ENCODE assay signal across 1 cellular context in genomic region chr7:66013938-66014337, GRCh38.
TF ChIP-seq lines count a peak whose summit lies in the region.

No MANE protein-coding gene starts in this region.

TF ChIP-seq in HepG2, 621 proteins besides CTCF, POLR2A, EP300 and RAD21 (continued from another document):
- TF ChIP-seq, protein P1, sequence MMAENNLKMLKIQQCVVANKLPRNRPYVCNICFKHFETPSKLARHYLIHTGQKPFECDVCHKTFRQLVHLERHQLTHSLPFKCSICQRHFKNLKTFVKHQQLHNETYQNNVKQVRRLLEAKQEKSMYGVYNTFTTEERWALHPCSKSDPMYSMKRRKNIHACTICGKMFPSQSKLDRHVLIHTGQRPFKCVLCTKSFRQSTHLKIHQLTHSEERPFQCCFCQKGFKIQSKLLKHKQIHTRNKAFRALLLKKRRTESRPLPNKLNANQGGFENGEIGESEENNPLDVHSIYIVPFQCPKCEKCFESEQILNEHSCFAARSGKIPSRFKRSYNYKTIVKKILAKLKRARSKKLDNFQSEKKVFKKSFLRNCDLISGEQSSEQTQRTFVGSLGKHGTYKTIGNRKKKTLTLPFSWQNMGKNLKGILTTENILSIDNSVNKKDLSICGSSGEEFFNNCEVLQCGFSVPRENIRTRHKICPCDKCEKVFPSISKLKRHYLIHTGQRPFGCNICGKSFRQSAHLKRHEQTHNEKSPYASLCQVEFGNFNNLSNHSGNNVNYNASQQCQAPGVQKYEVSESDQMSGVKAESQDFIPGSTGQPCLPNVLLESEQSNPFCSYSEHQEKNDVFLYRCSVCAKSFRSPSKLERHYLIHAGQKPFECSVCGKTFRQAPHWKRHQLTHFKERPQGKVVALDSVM (CRISPR knock-in tag; IDR thresholded peaks at IDR 0.05), result no peak
- TF ChIP-seq SOX5 (CRISPR knock-in tag; IDR thresholded peaks at IDR 0.05; ENCODE audit: borderline replicate concordance) (no peak), ZNF33B (CRISPR knock-in tag; IDR thresholded peaks at IDR 0.05) (no peak), ZSCAN25 (CRISPR knock-in tag; IDR thresholded peaks at IDR 0.05) (no peak), ZNF484 (CRISPR knock-in tag; IDR thresholded peaks at IDR 0.05; ENCODE audit: borderline replicate concordance, low read depth) (no peak), ZNF629 (CRISPR knock-in tag; conservative IDR thresholded peaks at IDR 0.05) (no peak), HOXD1 (CRISPR knock-in tag; IDR thresholded peaks at IDR 0.05) (no peak), BHLHE40 (IDR thresholded peaks at IDR 0.05; ENCODE audit: low read length) (peak; percentile 34; the same call in 1 of the 2 replicates), ZSCAN5A (CRISPR knock-in tag; IDR thresholded peaks at IDR 0.05; ENCODE audit: borderline replicate concordance) (no peak), ZNF30 (CRISPR knock-in tag; IDR thresholded peaks at IDR 0.05) (no peak), STAG1 (CRISPR knock-in tag; IDR thresholded peaks at IDR 0.05) (peak; percentile 89), U2AF2 (IDR thresholded peaks at IDR 0.05; ENCODE audit: low read depth, low read length) (no peak), ZNF724P (CRISPR knock-in tag; IDR thresholded peaks at IDR 0.05; ENCODE audit: borderline replicate concordance) (no peak), ZNF670 (CRISPR knock-in tag; IDR thresholded peaks at IDR 0.05; ENCODE audit: borderline replicate concordance) (no peak; the same call in 1 of the 2 replicates), ZNF703 (CRISPR knock-in tag; IDR thresholded peaks at IDR 0.05; ENCODE audit: borderline replicate concordance) (no peak), KDM5B (CRISPR knock-in tag; IDR thresholded peaks at IDR 0.05; ENCODE audit: borderline replicate concordance) (no peak), CENPX (CRISPR knock-in tag; IDR thresholded peaks at IDR 0.05) (no peak), ZNF207 (IDR thresholded peaks at IDR 0.05; ENCODE audit: borderline replicate concordance) (no peak), ZNF264 (CRISPR knock-in tag; IDR thresholded peaks at IDR 0.05) (no peak), ZFX (CRISPR knock-in tag; IDR thresholded peaks at IDR 0.05; ENCODE audit: low read depth) (peak; percentile 65), ZNF274 (CRISPR knock-in tag; IDR thresholded peaks at IDR 0.05) (no peak), MBNL3 (CRISPR knock-in tag; conservative IDR thresholded peaks at IDR 0.05) (no peak), SMARCE1 (IDR thresholded peaks at IDR 0.05; ENCODE audit: borderline replicate concordance) (no peak), KLF16 (CRISPR knock-in tag; IDR thresholded peaks at IDR 0.05) (0 out of 4 replicates have a peak, but pooled peaks of 1 of the 2 experiments have one; percentile 22), RNF219 (CRISPR knock-in tag; IDR thresholded peaks at IDR 0.05) (no peak), MAFK (conservative IDR thresholded peaks at IDR 0.05 in 1 of 2, IDR thresholded peaks at IDR 0.05 in 1 of 2; ENCODE audit: low read length in 2 of 2) (no peak), LCORL (IDR thresholded peaks at IDR 0.05) (no peak), LCORL (CRISPR knock-in tag; IDR thresholded peaks at IDR 0.05) (0 out of 2 replicates have a peak, but pooled peaks have one; percentile 35), KDM2A (CRISPR knock-in tag; IDR thresholded peaks at IDR 0.05; ENCODE audit: borderline replicate concordance, low read depth) (peak; percentile 45; the same call in 1 of the 2 replicates), GATAD1 (CRISPR knock-in tag; IDR thresholded peaks at IDR 0.05) (no peak), AKAP8 (CRISPR knock-in tag; IDR thresholded peaks at IDR 0.05) (no peak), ETV5 (CRISPR knock-in tag; IDR thresholded peaks at IDR 0.05; ENCODE audit: borderline replicate concordance) (no peak), JUN (CRISPR knock-in tag; IDR thresholded peaks at IDR 0.05) (no peak), ZFP36L1 (CRISPR knock-in tag; IDR thresholded peaks at IDR 0.05) (no peak)
- TF ChIP-seq, protein P2, sequence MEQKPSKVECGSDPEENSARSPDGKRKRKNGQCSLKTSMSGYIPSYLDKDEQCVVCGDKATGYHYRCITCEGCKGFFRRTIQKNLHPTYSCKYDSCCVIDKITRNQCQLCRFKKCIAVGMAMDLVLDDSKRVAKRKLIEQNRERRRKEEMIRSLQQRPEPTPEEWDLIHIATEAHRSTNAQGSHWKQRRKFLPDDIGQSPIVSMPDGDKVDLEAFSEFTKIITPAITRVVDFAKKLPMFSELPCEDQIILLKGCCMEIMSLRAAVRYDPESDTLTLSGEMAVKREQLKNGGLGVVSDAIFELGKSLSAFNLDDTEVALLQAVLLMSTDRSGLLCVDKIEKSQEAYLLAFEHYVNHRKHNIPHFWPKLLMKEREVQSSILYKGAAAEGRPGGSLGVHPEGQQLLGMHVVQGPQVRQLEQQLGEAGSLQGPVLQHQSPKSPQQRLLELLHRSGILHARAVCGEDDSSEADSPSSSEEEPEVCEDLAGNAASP (CRISPR knock-in tag; IDR thresholded peaks at IDR 0.05; ENCODE audit: borderline replicate concordance), result no peak
- TF ChIP-seq, protein P3, sequence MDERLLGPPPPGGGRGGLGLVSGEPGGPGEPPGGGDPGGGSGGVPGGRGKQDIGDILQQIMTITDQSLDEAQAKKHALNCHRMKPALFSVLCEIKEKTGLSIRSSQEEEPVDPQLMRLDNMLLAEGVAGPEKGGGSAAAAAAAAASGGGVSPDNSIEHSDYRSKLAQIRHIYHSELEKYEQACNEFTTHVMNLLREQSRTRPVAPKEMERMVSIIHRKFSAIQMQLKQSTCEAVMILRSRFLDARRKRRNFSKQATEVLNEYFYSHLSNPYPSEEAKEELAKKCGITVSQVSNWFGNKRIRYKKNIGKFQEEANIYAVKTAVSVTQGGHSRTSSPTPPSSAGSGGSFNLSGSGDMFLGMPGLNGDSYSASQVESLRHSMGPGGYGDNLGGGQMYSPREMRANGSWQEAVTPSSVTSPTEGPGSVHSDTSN (CRISPR knock-in tag; IDR thresholded peaks at IDR 0.05), result no peak
- TF ChIP-seq, protein P4, sequence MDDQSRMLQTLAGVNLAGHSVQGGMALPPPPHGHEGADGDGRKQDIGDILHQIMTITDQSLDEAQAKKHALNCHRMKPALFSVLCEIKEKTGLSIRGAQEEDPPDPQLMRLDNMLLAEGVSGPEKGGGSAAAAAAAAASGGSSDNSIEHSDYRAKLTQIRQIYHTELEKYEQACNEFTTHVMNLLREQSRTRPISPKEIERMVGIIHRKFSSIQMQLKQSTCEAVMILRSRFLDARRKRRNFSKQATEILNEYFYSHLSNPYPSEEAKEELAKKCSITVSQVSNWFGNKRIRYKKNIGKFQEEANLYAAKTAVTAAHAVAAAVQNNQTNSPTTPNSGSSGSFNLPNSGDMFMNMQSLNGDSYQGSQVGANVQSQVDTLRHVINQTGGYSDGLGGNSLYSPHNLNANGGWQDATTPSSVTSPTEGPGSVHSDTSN (CRISPR knock-in tag; IDR thresholded peaks at IDR 0.05; ENCODE audit: borderline replicate concordance), result no peak
- TF ChIP-seq, protein P5, sequence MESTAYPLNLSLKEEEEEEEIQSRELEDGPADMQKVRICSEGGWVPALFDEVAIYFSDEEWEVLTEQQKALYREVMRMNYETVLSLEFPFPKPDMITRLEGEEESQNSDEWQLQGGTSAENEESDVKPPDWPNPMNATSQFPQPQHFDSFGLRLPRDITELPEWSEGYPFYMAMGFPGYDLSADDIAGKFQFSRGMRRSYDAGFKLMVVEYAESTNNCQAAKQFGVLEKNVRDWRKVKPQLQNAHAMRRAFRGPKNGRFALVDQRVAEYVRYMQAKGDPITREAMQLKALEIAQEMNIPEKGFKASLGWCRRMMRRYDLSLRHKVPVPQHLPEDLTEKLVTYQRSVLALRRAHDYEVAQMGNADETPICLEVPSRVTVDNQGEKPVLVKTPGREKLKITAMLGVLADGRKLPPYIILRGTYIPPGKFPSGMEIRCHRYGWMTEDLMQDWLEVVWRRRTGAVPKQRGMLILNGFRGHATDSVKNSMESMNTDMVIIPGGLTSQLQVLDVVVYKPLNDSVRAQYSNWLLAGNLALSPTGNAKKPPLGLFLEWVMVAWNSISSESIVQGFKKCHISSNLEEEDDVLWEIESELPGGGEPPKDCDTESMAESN (CRISPR knock-in tag; conservative IDR thresholded peaks at IDR 0.05), result 0 out of 2 replicates have a peak, but pooled peaks have one; percentile 32
